Comparison of ENCODE assay signal across 19 cellular contexts in genomic region chr3:38493019-38493418, GRCh38. TPM values are rescaled to one million over a fixed set of nuclear protein-coding genes. Genes with fewer than 3 reads are reported as not detected.
DNase-seq lines count a peak whose midpoint lies in the region; ATAC-seq, FAIRE-seq and TF ChIP-seq lines count a peak whose summit lies in the region.
"Had no signal": no experiment of that assay in that cellular context is flagged by ENCODE, and none has a peak within 500 bp of the region (broad histone marks: within the 10 kb centered on the region; RNA-seq: fewer than 3 reads in every experiment).

No MANE protein-coding gene starts in this region.

- H3K36me3 ChIP-seq in mesenchymal stem cell (ENCODE audit: control insufficient read depth in 1 of 2, insufficient read depth in 2 of 2, low read depth in 1 of 2, low read length in 2 of 2) (peaks cover 0 to 5% of the 10 kb centered on the region in 2 experiments), HepG2 (replicated peaks in 1 of 2; ENCODE audit: control insufficient read depth in 1 of 2, insufficient read depth in 2 of 2, low read length in 2 of 2) (0 out of 5 replicates have a peak, but pooled peaks cover 0 to 1% of the 10 kb centered on the region in 2 experiments)
- H3K36me3 ChIP-seq: gastroesophageal sphincter had no signal

- CTCF ChIA-PET in HepG2 (lab: Yijun Ruan, JAX; ENCODE audit: low intra/inter-chr PET ratio, low total read pairs) = no interaction called here

- no peak overlapping the region for H3K23ac ChIP-seq in mesenchymal stem cell (ENCODE audit: low read length in 2 of 2)

- no peak overlapping the region for H3K18ac ChIP-seq in mesenchymal stem cell (ENCODE audit: low read depth in 1 of 2, low read length in 2 of 2)

- no TSS peak for BruUV-seq in HepG2 (replicated peaks; lab: Mats Ljungman, UMichigan)

- H3K79me1 ChIP-seq in mesenchymal stem cell (replicated peaks; ENCODE audit: low read length, poor library complexity, severe bottlenecking) = peaks cover 5% of the 10 kb centered on the region

- no peak overlapping the region for H3K4me2 ChIP-seq in mesenchymal stem cell (ENCODE audit: low read length, poor library complexity, severe bottlenecking)
- no peak overlapping the region for H3K4me2 ChIP-seq in HepG2 (ENCODE audit: low read depth, low read length)
- H3K4me2 ChIP-seq: SK-N-SH had no signal

- no peak overlapping the region for H3K27ac ChIP-seq in mesenchymal stem cell (ENCODE audit: low read length, poor library complexity, severe bottlenecking)
- H3K27ac ChIP-seq in HepG2 (ENCODE audit: extremely low read length, insufficient read depth, low read length) = no peak overlapping the region

- H4K8ac ChIP-seq in mesenchymal stem cell (ENCODE audit: low read length) = no peak overlapping the region

- H2BK12ac ChIP-seq in mesenchymal stem cell (ENCODE audit: low read length in 2 of 2) = no peak overlapping the region

- no peaks in the 10 kb centered on the region for H3K79me2 ChIP-seq in HepG2 (ENCODE audit: insufficient read depth, low read length)

- TF ChIP-seq EP300 in HepG2 (IDR thresholded peaks at IDR 0.05; ENCODE audit: low read depth in 2 of 2, low read length in 2 of 2) (no peak), HepG2 (CRISPR knock-in tag; IDR thresholded peaks at IDR 0.05; ENCODE audit: borderline replicate concordance) (no peak)

- TF ChIP-seq CTCF in epithelial cell of esophagus (IDR thresholded peaks at IDR 0.05; ENCODE audit: insufficient read depth, low read depth, low read length, missing control alignments) = no peak
- TF ChIP-seq CTCF in HepG2 (CRISPR knock-in tag; IDR thresholded peaks at IDR 0.05) = no peak

- H3K9me3 ChIP-seq in mesenchymal stem cell (ENCODE audit: control insufficient read depth, low read length) (no peaks in the 10 kb centered on the region), HepG2 (ENCODE audit: low read length) (no peaks in the 10 kb centered on the region)
- H3K9me3 ChIP-seq: gastroesophageal sphincter, SK-N-SH had no signal

- no peak overlapping the region for H3K4ac ChIP-seq in mesenchymal stem cell (ENCODE audit: low read depth in 1 of 2, low read length in 2 of 2)

- no peak overlapping the region for H2BK5ac ChIP-seq in mesenchymal stem cell (ENCODE audit: low read depth, low read length, poor library complexity, severe bottlenecking)

- WGBS in mesenchymal stem cell = 77% methylated on average over 3 of the region's 4 CpGs
- WGBS in HepG2 (ENCODE audit: low lambda C conversion rate) = 92% methylated on average over 4 of the region's 4 CpGs

- no peak for TF ChIP-seq RAD21 in HepG2 (CRISPR knock-in tag; IDR thresholded peaks at IDR 0.05)

- POLR2A ChIA-PET in HepG2 (lab: Yijun Ruan, JAX) = no interaction called here

- TF ChIP-seq POLR2A in HepG2 (IDR thresholded peaks at IDR 0.05; ENCODE audit: insufficient read depth in 1 of 2, low read depth in 2 of 2, low read length in 2 of 2) = no peak

- H2BK15ac ChIP-seq in mesenchymal stem cell (ENCODE audit: low read depth, poor library complexity, severe bottlenecking) = no peak overlapping the region

- intact Hi-C loops in HepG2 (cut with micrococcal nuclease; ENCODE audit: unreplicated experiment) = no loop called here

- H2BK120ac ChIP-seq in mesenchymal stem cell (ENCODE audit: low read depth, low read length) = no peak overlapping the region

- H3K9ac ChIP-seq in mesenchymal stem cell (ENCODE audit: low read length) (no peak overlapping the region), HepG2 (ENCODE audit: insufficient read depth, low read depth, low read length) (no peak overlapping the region)
- H3K9ac ChIP-seq: SK-N-SH had no signal

- H3K4me1 ChIP-seq in mesenchymal stem cell (ENCODE audit: control insufficient read depth, insufficient read depth, low read depth, low read length) (no peaks in the 10 kb centered on the region), HepG2 (ENCODE audit: insufficient read depth, low read length) (peaks cover 10% of the 10 kb centered on the region; the same call in 1 of the 2 replicates)

- no peak overlapping the region for H3K14ac ChIP-seq in mesenchymal stem cell (ENCODE audit: low read length in 2 of 2)

- H4K91ac ChIP-seq in mesenchymal stem cell (ENCODE audit: low read length) = no peak overlapping the region

- no peaks in the 10 kb centered on the region for H3K27me3 ChIP-seq in mesenchymal stem cell (ENCODE audit: control insufficient read depth in 1 of 2, insufficient read depth in 1 of 2, low read length in 2 of 2)
- H3K27me3 ChIP-seq in HepG2 (ENCODE audit: control insufficient read depth in 1 of 2, insufficient read depth in 2 of 2, low read length in 2 of 2) = no peaks in the 10 kb centered on the region
- H3K27me3 ChIP-seq: gastroesophageal sphincter had no signal

- DNase-seq in AG08396 (ENCODE audit: low spot score) = peak; percentile 62
- peak; percentile 16 for DNase-seq in HS-5 (ENCODE audit: low read depth)
- DNase-seq in epithelial cell of esophagus (ENCODE audit: low read depth) = peak; percentile 24
- DNase-seq in mesenchymal stem cell = peak; percentile 4
- DNase-seq in NCI-H2196 treated with DMSO at 0.1 percent for 48 hours (lab: John Stamatoyannopoulos, UW; ENCODE audit: unreplicated experiment) = no peak
- DNase-seq in NCI-H446 (lab: John Stamatoyannopoulos, UW) = no peak
- no peak for DNase-seq in HepG2 (ENCODE audit: low spot score)
- DNase-seq: activated CD4-positive, CD25-positive, alpha-beta regulatory T cell treated with anti-CD3 and anti-CD28 coated beads, Interleukin-2, amount 50 U/mL, for 72 hours; CD8-positive, alpha-beta T cell; effector memory CD8-positive, alpha-beta T cell; Karpas-422; left colon; NCI-H1417; NCI-H748 treated with DMSO at 0.1 percent for 48 hours; SK-N-SH; stimulated activated CD4-positive, alpha-beta T cell treated with anti-CD3 and anti-CD28 coated beads, Interleukin-15, amount 100 ng/mL, for 24 hours; T1000 had no signal

- ATAC-seq in HepG2 = no peak
- no peak for ATAC-seq in GM19467 (IDR thresholded peaks at IDR 0.05; ENCODE audit: unreplicated experiment)
- ATAC-seq: CD8-positive, alpha-beta T cell; effector memory CD8-positive, alpha-beta T cell; gastroesophageal sphincter; left colon had no signal

- H3K4me3 ChIP-seq in epithelial cell of esophagus (ENCODE audit: low read length) (no peak overlapping the region), mesenchymal stem cell (ENCODE audit: insufficient read depth in 1 of 2, low read depth in 1 of 2, low read length in 2 of 2) (no peak overlapping the region), HepG2 (replicated peaks in 1 of 3; ENCODE audit: insufficient read depth in 1 of 3, low read depth in 2 of 3, low read length in 3 of 3) (no peak overlapping the region)
- H3K4me3 ChIP-seq: gastroesophageal sphincter had no signal

- no peak overlapping the region for H2AFZ ChIP-seq in mesenchymal stem cell (ENCODE audit: low read depth, low read length)
- no peak overlapping the region for H2AFZ ChIP-seq in HepG2 (ENCODE audit: low read length)

- FAIRE-seq in HepG2 (lab: Jason Lieb, UNC) = no peak

- no peaks in the 10 kb centered on the region for H4K20me1 ChIP-seq in HepG2 (ENCODE audit: insufficient read depth, low read length)

- no peak overlapping the region for H2AK5ac ChIP-seq in mesenchymal stem cell (ENCODE audit: low read length, severe bottlenecking)

- in situ Hi-C loops in HepG2 (cut with HindIII; ENCODE audit: extremely low pct_ligation_motif_present, low pct_unique_long_range_greater_than_20kb) = no loop called here

RNA-seq across cellular contexts. Expression of gene EXOG, which starts 3.1 kb away (rescaled TPM):
- polyA plus RNA-seq in mesenchymal stem cell (2013, experiment 1 of 2) = 8.5 TPM
- 7.9 TPM for polyA plus RNA-seq in mesenchymal stem cell (2013, experiment 2 of 2)
- 7.2 and 9.5 TPM in 2 replicates for total RNA-seq in HepG2 (2016; rRNA removed; fragmentation: Illumina TruSeq; extraction: Trizol)
- total RNA-seq in HepG2 (2016; cell fraction: cytosol; rRNA removed; fragmentation: Illumina TruSeq; extraction: Trizol; ENCODE audit: low read depth) = 2.4 and 3.2 TPM in 2 replicates
- total RNA-seq in HepG2 (2016; cell fraction: insoluble cytoplasmic fraction; rRNA removed; fragmentation: Illumina TruSeq; extraction: Trizol) = 9.4 and 10.0 TPM in 2 replicates
- total RNA-seq in HepG2 (2016; cell fraction: membrane; rRNA removed; fragmentation: Illumina TruSeq; extraction: Trizol) = 4.3 and 4.9 TPM in 2 replicates
- 11.9 and 12.3 TPM in 2 replicates for total RNA-seq in HepG2 (2016; cell fraction: nucleus; rRNA removed; fragmentation: Illumina TruSeq; extraction: Trizol)
- 5.5 TPM in 2 replicates for polyA plus RNA-seq in HepG2 (2011; rRNA removed)
- polyA plus RNA-seq in HepG2 (2011; cell fraction: cytosol; rRNA removed) = 2.0 and 3.0 TPM in 2 replicates
- 11.4 and 19.7 TPM in 2 replicates for polyA plus RNA-seq in HepG2 (2011; cell fraction: nucleus; rRNA removed)
- polyA plus RNA-seq in HepG2 (2012) = 3.4 and 5.4 TPM in 2 replicates
- 0.79 and 1.1 TPM in 2 replicates for polyA plus RNA-seq in HepG2 (2016; cell fraction: cytosol; fragmentation: Illumina TruSeq; extraction: Trizol; ENCODE audit: low read depth)
- polyA plus RNA-seq in HepG2 (2016; cell fraction: insoluble cytoplasmic fraction; fragmentation: Illumina TruSeq; extraction: Trizol; ENCODE audit: low read depth) = 8.8 and 9.2 TPM in 2 replicates
- polyA plus RNA-seq in HepG2 (2016; cell fraction: membrane; fragmentation: Illumina TruSeq; extraction: Trizol; ENCODE audit: low read depth) = 2.3 and 2.8 TPM in 2 replicates
- 25.1 and 25.9 TPM in 2 replicates for polyA plus RNA-seq in HepG2 (2016; cell fraction: nucleus; fragmentation: Illumina TruSeq; extraction: Trizol; ENCODE audit: insufficient read depth, low read depth)
- polyA minus RNA-seq in HepG2 (2011; rRNA and poly(A)+ RNA removed; ENCODE audit: low replicate concordance) = 5.4 and 6.5 TPM in 2 replicates
- 1.8 and 2.0 TPM in 2 replicates for polyA minus RNA-seq in HepG2 (2011; cell fraction: cytosol; rRNA and poly(A)+ RNA removed)
- 15.5 and 17.5 TPM in 2 replicates for polyA minus RNA-seq in HepG2 (2011; cell fraction: nucleus; rRNA and poly(A)+ RNA removed)

RNA-seq across cellular contexts. Expression of gene ACVR2B, which starts 39.3 kb away (rescaled TPM):
- polyA plus RNA-seq in mesenchymal stem cell (2013, experiment 1 of 2) = 1.2 TPM
- polyA plus RNA-seq in mesenchymal stem cell (2013, experiment 2 of 2) = 1.1 TPM
- 10.0 and 11.3 TPM in 2 replicates for total RNA-seq in HepG2 (2016; rRNA removed; fragmentation: Illumina TruSeq; extraction: Trizol)
- 1.9 and 2.3 TPM in 2 replicates for total RNA-seq in HepG2 (2016; cell fraction: cytosol; rRNA removed; fragmentation: Illumina TruSeq; extraction: Trizol; ENCODE audit: low read depth)
- 9.6 and 10.5 TPM in 2 replicates for total RNA-seq in HepG2 (2016; cell fraction: insoluble cytoplasmic fraction; rRNA removed; fragmentation: Illumina TruSeq; extraction: Trizol)
- 6.0 TPM in 2 replicates for total RNA-seq in HepG2 (2016; cell fraction: membrane; rRNA removed; fragmentation: Illumina TruSeq; extraction: Trizol)
- total RNA-seq in HepG2 (2016; cell fraction: nucleus; rRNA removed; fragmentation: Illumina TruSeq; extraction: Trizol) = 11.7 and 13.1 TPM in 2 replicates
- polyA plus RNA-seq in HepG2 (2011; rRNA removed) = 12.0 and 12.7 TPM in 2 replicates
- 9.0 and 9.9 TPM in 2 replicates for polyA plus RNA-seq in HepG2 (2011; cell fraction: cytosol; rRNA removed)
- polyA plus RNA-seq in HepG2 (2011; cell fraction: nucleus; rRNA removed) = 15.0 and 15.2 TPM in 2 replicates
- polyA plus RNA-seq in HepG2 (2012) = 9.9 and 12.0 TPM in 2 replicates
- polyA plus RNA-seq in HepG2 (2016; cell fraction: cytosol; fragmentation: Illumina TruSeq; extraction: Trizol; ENCODE audit: low read depth) = 2.7 and 2.9 TPM in 2 replicates
- polyA plus RNA-seq in HepG2 (2016; cell fraction: insoluble cytoplasmic fraction; fragmentation: Illumina TruSeq; extraction: Trizol; ENCODE audit: low read depth) = 5.1 and 5.5 TPM in 2 replicates
- polyA plus RNA-seq in HepG2 (2016; cell fraction: membrane; fragmentation: Illumina TruSeq; extraction: Trizol; ENCODE audit: low read depth) = 3.4 and 4.2 TPM in 2 replicates
- 8.4 and 8.5 TPM in 2 replicates for polyA plus RNA-seq in HepG2 (2016; cell fraction: nucleus; fragmentation: Illumina TruSeq; extraction: Trizol; ENCODE audit: insufficient read depth, low read depth)
- 23.0 and 122 TPM in 2 replicates for polyA minus RNA-seq in HepG2 (2011; rRNA and poly(A)+ RNA removed; ENCODE audit: low replicate concordance)
- 32.7 and 38.7 TPM in 2 replicates for polyA minus RNA-seq in HepG2 (2011; cell fraction: cytosol; rRNA and poly(A)+ RNA removed)
- polyA minus RNA-seq in HepG2 (2011; cell fraction: nucleus; rRNA and poly(A)+ RNA removed) = 27.8 and 34.2 TPM in 2 replicates

Comparison
In these comparisons a context has a peak if more than half of its experiments do, and no peak if none do; other contexts are left out.
1. DNase-seq: peak in AG08396 (single experiment), HS-5 (single experiment), epithelial cell of esophagus (single experiment) and mesenchymal stem cell (single experiment); none in NCI-H2196 treated with DMSO at 0.1 percent for 48 hours (single experiment), NCI-H446 (0 of 2) and HepG2 (single experiment).